In the genomic region with DNA sequence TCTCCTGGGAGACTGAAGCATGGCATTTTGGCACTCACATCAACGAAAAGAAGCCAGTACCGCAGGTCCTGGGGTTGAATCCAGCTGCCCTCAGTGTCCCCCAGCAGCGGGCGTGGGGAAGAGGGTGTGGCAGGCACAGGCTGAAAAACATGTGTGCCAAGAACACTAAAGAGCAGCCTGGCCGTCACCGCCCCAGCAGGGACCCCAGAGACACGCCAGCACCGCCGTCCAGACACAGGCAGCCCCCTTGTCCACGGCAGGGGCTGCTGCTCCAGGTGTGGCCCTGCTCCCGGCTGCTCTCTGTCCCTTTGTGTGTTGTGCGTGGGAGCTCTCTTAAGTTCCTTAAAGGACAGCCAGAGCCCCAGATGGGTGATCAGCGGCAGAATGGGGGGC, we compare ENCODE assay signal across 8 cellular contexts. TPM values are rescaled to one million over a fixed set of nuclear protein-coding genes. Genes with fewer than 3 reads are reported as not detected.
DNase-seq lines count a peak whose midpoint lies in the region; ATAC-seq, FAIRE-seq and TF ChIP-seq lines count a peak whose summit lies in the region.

No MANE protein-coding gene starts in this region.

- peaks cover 1% of the 10 kb centered on the region for H3K36me3 Mint-ChIP-seq in activated CD8-positive, alpha-beta memory T cell treated with anti-CD3 and anti-CD28 coated beads, Interleukin-2, amount 10 ng/mL, durations not matched to agents 7 days and 5 days
- H3K36me3 Mint-ChIP-seq in activated CD4-positive, alpha-beta memory T cell treated with anti-CD3 and anti-CD28 coated beads, Interleukin-2, amount 10 ng/mL, durations not matched to agents 7 days and 5 days (ENCODE audit: low read depth) = no peaks in the 10 kb centered on the region

- H3K36me3 ChIP-seq in heart right ventricle (peaks cover 0 to 30% (median 0%) of the 10 kb centered on the region in 9 donors), gastrocnemius medialis (no peaks in the 10 kb centered on the region)

- H3K4me3 ChIP-seq in heart right ventricle = peak overlapping the region; percentile 65 to 97 (median 88)
- H3K4me3 ChIP-seq in gastrocnemius medialis = peak overlapping the region; percentile 80 to 98 (median 90)

- in situ Hi-C loops in gastrocnemius medialis (cut with MboI; ENCODE audit: low sequenced_read_pairs in 4 of 4) = no loop called here

- intact Hi-C loops in heart right ventricle (cut with DNase I) (no loop called here), gastrocnemius medialis (cut with DNase I; ENCODE audit: low total_unique reads) (loop anchor here (2.0 kb wide), 1 partner anchor 37 kb away; a partner anchor contains a TSS), posterior cingulate gyrus (cut with DNase I) (no loop called here)

- H3K9me3 ChIP-seq in heart right ventricle (no peaks in the 10 kb centered on the region), gastrocnemius medialis (no peaks in the 10 kb centered on the region)

- no peak for DNase-seq in activated CD8-positive, alpha-beta memory T cell treated with anti-CD3 and anti-CD28 coated beads, Interleukin-2, amount 10 ng/mL, durations not matched to agents 7 days and 5 days
- no peak for DNase-seq in activated CD8-positive, alpha-beta memory T cell treated with anti-CD3 and anti-CD28 coated beads, Interleukin-2, amount 50 U/mL, for 48 hours
- no peak for DNase-seq in activated CD4-positive, alpha-beta memory T cell treated with anti-CD3 and anti-CD28 coated beads, Interleukin-2, amount 10 ng/mL, durations not matched to agents 7 days and 5 days
- DNase-seq in heart right ventricle = peak; percentile 17 to 47
- no peak for DNase-seq in gastrocnemius medialis
- DNase-seq in GM12891 (ENCODE audit: insufficient read length, low spot score) = no peak
- DNase-seq in posterior cingulate gyrus = no peak
- DNase-seq in KG1 (lab: John Stamatoyannopoulos, UW) = no peak

- no peaks in the 10 kb centered on the region for H3K9me3 Mint-ChIP-seq in activated CD8-positive, alpha-beta memory T cell treated with anti-CD3 and anti-CD28 coated beads, Interleukin-2, amount 10 ng/mL, durations not matched to agents 7 days and 5 days (ENCODE audit: low read depth)
- no peaks in the 10 kb centered on the region for H3K9me3 Mint-ChIP-seq in activated CD4-positive, alpha-beta memory T cell treated with anti-CD3 and anti-CD28 coated beads, Interleukin-2, amount 10 ng/mL, durations not matched to agents 7 days and 5 days

- TF ChIP-seq CTCF in heart right ventricle (IDR thresholded peaks at IDR 0.05) (no peak), gastrocnemius medialis (IDR thresholded peaks at IDR 0.05 in 4 of 5, conservative IDR thresholded peaks at IDR 0.05 in 1 of 5) (no peak)

- CTCF ChIA-PET in activated CD8-positive, alpha-beta memory T cell treated with anti-CD3 and anti-CD28 coated beads, Interleukin-2, amount 10 ng/mL, durations not matched to agents 7 days and 5 days (lab: Charles Lee) = interaction anchor here (1.2 to 2.9 kb wide), 3 partner anchors 28 to 160 kb away, joined by 3 to 24 read pairs (median 3); no protein-coding TSS in a partner anchor
- CTCF ChIA-PET in activated CD4-positive, alpha-beta memory T cell treated with anti-CD3 and anti-CD28 coated beads, Interleukin-2, amount 10 ng/mL, durations not matched to agents 7 days and 5 days (lab: Charles Lee) = interaction anchor here (0.6 to 1.5 kb wide), 4 partner anchors 28 to 1465 kb away, joined by 3 to 10 read pairs (median 3); no protein-coding TSS in a partner anchor

- no peaks in the 10 kb centered on the region for H3K27me3 ChIP-seq in heart right ventricle
- H3K27me3 ChIP-seq in gastrocnemius medialis = no peaks in the 10 kb centered on the region

- H3K27ac ChIP-seq in heart right ventricle = peak overlapping the region in 9 of 10 donors; percentile 83 to 91 (median 88)
- H3K27ac ChIP-seq in gastrocnemius medialis = peak overlapping the region; percentile 66 to 89 (median 79)

- WGBS in heart right ventricle, 2 donors = 0 to 1% methylated on average over 13 of the region's 13 CpGs

- POLR2A ChIA-PET in activated CD4-positive, alpha-beta memory T cell treated with anti-CD3 and anti-CD28 coated beads, Interleukin-2, amount 10 ng/mL, durations not matched to agents 7 days and 5 days (lab: Charles Lee) = interaction anchor here (1.0 to 1.1 kb wide), 2 partner anchors 62 to 83 kb away, joined by 3 read pairs; no protein-coding TSS in a partner anchor

- ATAC-seq in activated CD8-positive, alpha-beta memory T cell treated with anti-CD3 and anti-CD28 coated beads, Interleukin-2, amount 10 ng/mL, durations not matched to agents 7 days and 5 days = no peak
- ATAC-seq in heart right ventricle (peak; percentile 4 to 27 (median 12)), gastrocnemius medialis (peak; percentile 5 to 15)

- peaks cover 0 to 50% (median 37%) of the 10 kb centered on the region in 9 donors for H3K4me1 ChIP-seq in heart right ventricle
- H3K4me1 ChIP-seq in gastrocnemius medialis = peaks cover 12 to 19% of the 10 kb centered on the region in 2 donors

- H3K27ac Mint-ChIP-seq in activated CD8-positive, alpha-beta memory T cell treated with anti-CD3 and anti-CD28 coated beads, Interleukin-2, amount 10 ng/mL, durations not matched to agents 7 days and 5 days = no peak overlapping the region
- H3K27ac Mint-ChIP-seq in activated CD4-positive, alpha-beta memory T cell treated with anti-CD3 and anti-CD28 coated beads, Interleukin-2, amount 10 ng/mL, durations not matched to agents 7 days and 5 days = no peak overlapping the region

- H3K27me3 Mint-ChIP-seq in activated CD8-positive, alpha-beta memory T cell treated with anti-CD3 and anti-CD28 coated beads, Interleukin-2, amount 10 ng/mL, durations not matched to agents 7 days and 5 days = peaks cover 9% of the 10 kb centered on the region
- H3K27me3 Mint-ChIP-seq in activated CD4-positive, alpha-beta memory T cell treated with anti-CD3 and anti-CD28 coated beads, Interleukin-2, amount 10 ng/mL, durations not matched to agents 7 days and 5 days = peaks cover 12% of the 10 kb centered on the region

- no peak for FAIRE-seq in GM12891 (lab: Jason Lieb, UNC)

- peak overlapping the region; percentile 41 for H3K4me3 Mint-ChIP-seq in activated CD8-positive, alpha-beta memory T cell treated with anti-CD3 and anti-CD28 coated beads, Interleukin-2, amount 10 ng/mL, durations not matched to agents 7 days and 5 days
- H3K4me3 Mint-ChIP-seq in activated CD4-positive, alpha-beta memory T cell treated with anti-CD3 and anti-CD28 coated beads, Interleukin-2, amount 10 ng/mL, durations not matched to agents 7 days and 5 days = peak overlapping the region; percentile 53

- peaks cover 15% of the 10 kb centered on the region for H3K4me1 Mint-ChIP-seq in activated CD8-positive, alpha-beta memory T cell treated with anti-CD3 and anti-CD28 coated beads, Interleukin-2, amount 10 ng/mL, durations not matched to agents 7 days and 5 days
- peaks cover 10% of the 10 kb centered on the region for H3K4me1 Mint-ChIP-seq in activated CD4-positive, alpha-beta memory T cell treated with anti-CD3 and anti-CD28 coated beads, Interleukin-2, amount 10 ng/mL, durations not matched to agents 7 days and 5 days

- TF ChIP-seq POLR2A in gastrocnemius medialis (IDR thresholded peaks at IDR 0.05) (no peak), GM12891 (IDR thresholded peaks at IDR 0.05; ENCODE audit: low read depth, low read length) (no peak)

TF ChIP-seq in GM12891, 5 proteins besides CTCF, POLR2A, EP300 and RAD21:
- no peak for TF ChIP-seq POU2F2 (IDR thresholded peaks at IDR 0.05; ENCODE audit: low read depth, low read length)
- no peak for TF ChIP-seq TAF1 (IDR thresholded peaks at IDR 0.05; ENCODE audit: low read depth, low read length)
- no peak for TF ChIP-seq POLR2AphosphoS5 (IDR thresholded peaks at IDR 0.05; ENCODE audit: low read depth, low read length)
- no peak for TF ChIP-seq PAX5 (IDR thresholded peaks at IDR 0.05; ENCODE audit: insufficient read depth, low read length, severe bottlenecking)
- TF ChIP-seq SPI1 (IDR thresholded peaks at IDR 0.05; ENCODE audit: low read depth, low read length) = no peak

RNA-seq across cellular contexts. Expression of a gene that starts 0.6 kb away (rescaled TPM):
- 1 to 10 TPM; 2.8 to 3.4 TPM for total RNA-seq in activated CD8-positive, alpha-beta memory T cell treated with anti-CD3 and anti-CD28 coated beads, Interleukin-2, amount 10 ng/mL, durations not matched to agents 7 days and 5 days
- total RNA-seq in activated CD4-positive, alpha-beta memory T cell treated with anti-CD3 and anti-CD28 coated beads, Interleukin-2, amount 10 ng/mL, durations not matched to agents 7 days and 5 days = under 1 TPM; 0.93 to 0.98 TPM
- total RNA-seq in heart right ventricle (10 to 100 TPM; 11.9 to 41.6 (median 18.6) TPM), gastrocnemius medialis (10 to 100 TPM in 3 of 4 donors, 1 to 10 TPM in 1; 8.7 to 16.7 (median 14.5) TPM)
- 10 to 100 TPM; 16.9 to 24.1 TPM for polyA plus RNA-seq in heart right ventricle
- polyA plus RNA-seq in GM12891 (2012; ENCODE audit: low read depth, missing spikeins) = 0.68 TPM

RNA-seq across cellular contexts. Expression of a gene that starts 37.4 kb away (rescaled TPM):
- 10 to 100 TPM; 24.9 to 51.3 TPM for total RNA-seq in activated CD8-positive, alpha-beta memory T cell treated with anti-CD3 and anti-CD28 coated beads, Interleukin-2, amount 10 ng/mL, durations not matched to agents 7 days and 5 days
- 10 to 100 TPM; 18.8 to 20.2 TPM for total RNA-seq in activated CD4-positive, alpha-beta memory T cell treated with anti-CD3 and anti-CD28 coated beads, Interleukin-2, amount 10 ng/mL, durations not matched to agents 7 days and 5 days
- total RNA-seq in heart right ventricle (10 to 100 TPM; 29.8 to 61.4 (median 39.0) TPM), gastrocnemius medialis (10 to 100 TPM; 10.4 to 20.0 (median 15.5) TPM)
- polyA plus RNA-seq in heart right ventricle = 10 to 100 TPM in 1 of 2 donors, 1 to 10 TPM in 1; 9.9 to 11.5 TPM
- polyA plus RNA-seq in GM12891 (2012; ENCODE audit: low read depth, missing spikeins) = 16.7 TPM

Comparison
In these comparisons a context has a peak if more than half of its experiments do, and no peak if none do; other contexts are left out.
1. DNase-seq: peak in heart right ventricle (2 of 2); none in activated CD8-positive, alpha-beta memory T cell treated with anti-CD3 and anti-CD28 coated beads, Interleukin-2, amount 10 ng/mL, durations not matched to agents 7 days and 5 days (single experiment), activated CD8-positive, alpha-beta memory T cell treated with anti-CD3 and anti-CD28 coated beads, Interleukin-2, amount 50 U/mL, for 48 hours (single experiment), activated CD4-positive, alpha-beta memory T cell treated with anti-CD3 and anti-CD28 coated beads, Interleukin-2, amount 10 ng/mL, durations not matched to agents 7 days and 5 days (single experiment), gastrocnemius medialis (0 of 2), GM12891 (single experiment), posterior cingulate gyrus (0 of 10) and KG1 (single experiment).